16 cellular contexts compared by ENCODE assay signal in genomic region chr16:61435356-61435755, GRCh38.
"Had no signal": no experiment of that assay in that cellular context is flagged by ENCODE, and none has a peak within 500 bp of the region (broad histone marks: within the 10 kb centered on the region; RNA-seq: fewer than 3 reads in every experiment).

No MANE protein-coding gene starts in this region.

- H3K27me3 ChIP-seq: body of pancreas, tibial artery had no signal

- DNase-seq: activated CD8-positive, alpha-beta memory T cell treated with anti-CD3 and anti-CD28 coated beads for 24 hours; activated CD8-positive, alpha-beta memory T cell treated with anti-CD3 and anti-CD28 coated beads, Interleukin-2, amount 50 U/mL, for 4 hours; activated naive CD4-positive, alpha-beta T cell; activated naive CD8-positive, alpha-beta T cell treated with anti-CD3 and anti-CD28 coated beads for 36 hours; activated T-cell treated with anti-CD3 and anti-CD28 coated beads, Interleukin-2, amount 50 U/mL, for 4 hours; amniotic stem cell; body of pancreas; caudate nucleus; effector memory CD4-positive, alpha-beta T cell; foreskin melanocyte; lower lobe of right lung; naive thymus-derived CD8-positive, alpha-beta T cell; stimulated activated CD4-positive, alpha-beta T cell treated with anti-CD3 and anti-CD28 coated beads, Interleukin-4, amount 100 ng/mL, for 4 hours; substantia nigra; T1000; tibial artery had no signal

- H3K9me3 ChIP-seq: body of pancreas, lower lobe of right lung, tibial artery had no signal

- H3K36me3 ChIP-seq: lower lobe of right lung, tibial artery had no signal

- H3K27ac ChIP-seq: body of pancreas, lower lobe of right lung, tibial artery had no signal

- H3K4me1 ChIP-seq: body of pancreas, lower lobe of right lung, tibial artery had no signal

- H3K4me3 ChIP-seq: body of pancreas, lower lobe of right lung, tibial artery had no signal
